ENCODE assay signal across 9 cellular contexts in genomic region chr14:68546839-68547238, GRCh38.
DNase-seq lines count a peak whose midpoint lies in the region; ATAC-seq, FAIRE-seq and TF ChIP-seq lines count a peak whose summit lies in the region.
"Had no signal": no experiment of that assay in that cellular context is flagged by ENCODE, and none has a peak within 500 bp of the region (broad histone marks: within the 10 kb centered on the region; RNA-seq: fewer than 3 reads in every experiment).

No MANE protein-coding gene starts in this region.

- peak overlapping the region; percentile 98 for H4K8ac ChIP-seq in IMR-90 (ENCODE audit: low read depth in 2 of 2, low read length in 2 of 2)

- no peaks in the 10 kb centered on the region for H3K4me1 Mint-ChIP-seq in T-cell

- H3K9me3 ChIP-seq in IMR-90 (ENCODE audit: control insufficient read depth, insufficient read depth, low read length) (no peaks in the 10 kb centered on the region), lower lobe of right lung (no peaks in the 10 kb centered on the region), thymus (ENCODE audit: control insufficient read depth) (no peaks in the 10 kb centered on the region)

- peak overlapping the region; percentile 100 for H2AK5ac ChIP-seq in IMR-90 (ENCODE audit: low read depth, low read length)

- peak overlapping the region; percentile 95 for H4K5ac ChIP-seq in IMR-90 (ENCODE audit: low read depth, low read length)

- peak overlapping the region; percentile 99 for H3K14ac ChIP-seq in IMR-90 (replicated peaks; ENCODE audit: low read depth, low read length)

- peak overlapping the region; percentile 100 for H2BK20ac ChIP-seq in IMR-90 (ENCODE audit: low read depth, low read length)

- no peaks in the 10 kb centered on the region for H3K27me3 ChIP-seq in IMR-90 (ENCODE audit: control insufficient read depth, insufficient read depth, low read length)
- H3K27me3 ChIP-seq in lower lobe of right lung (ENCODE audit: low read depth) = no peaks in the 10 kb centered on the region
- no peaks in the 10 kb centered on the region for H3K27me3 ChIP-seq in thymus (ENCODE audit: control insufficient read depth, insufficient read depth)

- DNase-seq in IMR-90 = peak; percentile 88
- peak; percentile 87 for DNase-seq in choroid plexus epithelial cell (ENCODE audit: low read depth)
- DNase-seq in lower lobe of right lung = no peak
- no peak for DNase-seq in HTR-8/SVneo (ENCODE audit: insufficient read length, low spot score)
- no peak for DNase-seq in NCI-H345 treated with DMSO at 0.1 percent for 48 hours (lab: John Stamatoyannopoulos, UW; ENCODE audit: unreplicated experiment)
- no peak for DNase-seq in NCI-H2081 (lab: John Stamatoyannopoulos, UW)
- DNase-seq in T-cell = no peak
- DNase-seq: NCI-H2171 treated with DMSO at 0.1 percent for 48 hours had no signal

- peak overlapping the region; percentile 66; the same call in 1 of the 2 replicates for H3K9ac ChIP-seq in IMR-90 (ENCODE audit: low read depth, low read length)

- peak overlapping the region; percentile 100 for H2BK120ac ChIP-seq in IMR-90 (ENCODE audit: low read depth, low read length)

- H3K56ac ChIP-seq in IMR-90 (ENCODE audit: extremely low read depth, insufficient read depth, low read length) = peak overlapping the region; percentile 97

- peak overlapping the region; percentile 92 for H2BK5ac ChIP-seq in IMR-90 (ENCODE audit: low read depth, low read length, poor library complexity, severe bottlenecking)

- TF ChIP-seq POLR2A in IMR-90 (IDR thresholded peaks at IDR 0.05; ENCODE audit: low read depth, low read length) = no peak

- H3K27me3 Mint-ChIP-seq in T-cell = no peaks in the 10 kb centered on the region

- intact Hi-C loops in IMR-90 (cut with micrococcal nuclease) = loop anchor here (5.0 to 10.0 kb wide), 4 partner anchors 108 to 605 kb away; no protein-coding TSS in a partner anchor
- intact Hi-C loops in lower lobe of right lung (cut with DNase I) = no loop called here

- peaks cover 31% of the 10 kb centered on the region for H3K9me1 ChIP-seq in IMR-90 (ENCODE audit: insufficient read depth, low read length)

- ATAC-seq in IMR-90 (ENCODE audit: low read depth) (no peak), lower lobe of right lung (no peak), T-cell (replicated peaks in 1 of 4) (no peak)

- dilution Hi-C loops in IMR-90 (cut with HindIII; ENCODE audit: low sequenced_read_pairs, unreplicated experiment) = no loop called here

- TF ChIP-seq CTCF in IMR-90 (conservative IDR thresholded peaks at IDR 0.05; ENCODE audit: low read depth, low read length) (no peak), choroid plexus epithelial cell (conservative IDR thresholded peaks at IDR 0.05; ENCODE audit: low read depth, low read length) (no peak), lower lobe of right lung (IDR thresholded peaks at IDR 0.05) (no peak)

- no peak overlapping the region for H3K27ac Mint-ChIP-seq in T-cell

- H2BK15ac ChIP-seq in IMR-90 (ENCODE audit: low read depth, low read length) = peak overlapping the region; percentile 100

- H3K4ac ChIP-seq in IMR-90 (ENCODE audit: low read depth, low read length) = peak overlapping the region; percentile 100

- peak overlapping the region; percentile 85 for H2AK9ac ChIP-seq in IMR-90 (replicated peaks; ENCODE audit: low read depth, low read length, poor library complexity)

- WGBS in IMR-90 (ENCODE audit: extremely low coverage in 2 of 2, insufficient read length in 1 of 2), 2 experiments = 82% methylated on average over 4 of the region's 5 CpGs; no CpG with 5 or more reads in 1 of the 2 experiments
- WGBS in thymus = 98% methylated on average over 5 of the region's 5 CpGs

- peak overlapping the region; percentile 70 for H2AFZ ChIP-seq in IMR-90 (replicated peaks; ENCODE audit: low read length, poor library complexity)

- no peaks in the 10 kb centered on the region for H3K36me3 ChIP-seq in IMR-90 (ENCODE audit: control insufficient read depth, insufficient read depth, low read length)
- H3K36me3 ChIP-seq in lower lobe of right lung = no peaks in the 10 kb centered on the region
- no peaks in the 10 kb centered on the region for H3K36me3 ChIP-seq in thymus (ENCODE audit: control insufficient read depth, insufficient read depth)

- CTCF ChIA-PET in IMR-90 (lab: Yijun Ruan, JAX) (interaction anchor here (0.8 kb wide), 1 partner anchor 298 kb away, joined by 4 read pairs; no protein-coding TSS in a partner anchor), T-cell (lab: Charles Lee) (no interaction called here)

- no peaks in the 10 kb centered on the region for H3K9me3 Mint-ChIP-seq in T-cell

- H3K27ac ChIP-seq in IMR-90 (ENCODE audit: insufficient read depth, low read length) (peak overlapping the region; percentile 95), lower lobe of right lung (peak overlapping the region; percentile 86), thymus (ENCODE audit: low read depth) (peak overlapping the region; percentile 76)

- no peak overlapping the region for H3K4me3 Mint-ChIP-seq in T-cell

- H3K36me3 Mint-ChIP-seq in T-cell = peaks cover 10% of the 10 kb centered on the region

- H4K91ac ChIP-seq in IMR-90 (ENCODE audit: insufficient read depth, low read depth, low read length) = peak overlapping the region; percentile 100

- POLR2A ChIA-PET in IMR-90 (lab: Charles Lee; ENCODE audit: unreplicated experiment) (interaction anchor here (0.6 to 0.7 kb wide), 2 partner anchors 246 to 876 kb away, joined by 3 to 5 read pairs; no protein-coding TSS in a partner anchor), T-cell (lab: Charles Lee) (no interaction called here)

- peaks cover 0 to 22% of the 10 kb centered on the region in 2 experiments; a peak in 2 of 4 replicates for H3K79me1 ChIP-seq in IMR-90 (ENCODE audit: low read depth in 1 of 2, low read length in 2 of 2)

- H3K18ac ChIP-seq in IMR-90 (ENCODE audit: low read depth, low read length) = peak overlapping the region; percentile 98

- H4K20me1 ChIP-seq in IMR-90 (ENCODE audit: insufficient read depth, low read length) = no peaks in the 10 kb centered on the region

- TF ChIP-seq RAD21 in IMR-90 (IDR thresholded peaks at IDR 0.05; ENCODE audit: low read length) = peak; percentile 13; the same call in 1 of the 2 replicates

- in situ Hi-C loops in IMR-90 (cut with MboI; ENCODE audit: low sequenced_read_pairs) = no loop called here

- H3K4me2 ChIP-seq in IMR-90 (ENCODE audit: low read depth, low read length) = peak overlapping the region; percentile 13; the same call in 1 of the 2 replicates

- H3K4me1 ChIP-seq in IMR-90 (ENCODE audit: control insufficient read depth, insufficient read depth, low read length) (peaks cover 45% of the 10 kb centered on the region), lower lobe of right lung (peaks cover 64% of the 10 kb centered on the region), thymus (ENCODE audit: control insufficient read depth, insufficient read depth, low read length) (peaks cover 2% of the 10 kb centered on the region)

- no peak for FAIRE-seq in HTR-8/SVneo (lab: Jason Lieb, UNC)

- no peak overlapping the region for H3K4me3 ChIP-seq in IMR-90 (ENCODE audit: insufficient read depth, low read depth, low read length)
- H3K4me3 ChIP-seq in choroid plexus epithelial cell (ENCODE audit: low read depth, low read length) = no peak overlapping the region
- H3K4me3 ChIP-seq in lower lobe of right lung = no peak overlapping the region
- H3K4me3 ChIP-seq in thymus (ENCODE audit: low read length) = no peak overlapping the region

- peak overlapping the region; percentile 94 for H3K23ac ChIP-seq in IMR-90 (ENCODE audit: low read depth, low read length)

- BruUV-seq in IMR-90 (replicated peaks; lab: Mats Ljungman, UMichigan) = no TSS peak

TF ChIP-seq in IMR-90, 13 proteins besides CTCF, POLR2A, EP300 and RAD21:
- TF ChIP-seq MXI1 (IDR thresholded peaks at IDR 0.05; ENCODE audit: borderline replicate concordance, low read depth, low read length) (no peak), FOS (IDR thresholded peaks at IDR 0.05; ENCODE audit: low read depth, low read length) (0 out of 2 replicates have a peak, but pooled peaks have one; percentile 5), RCOR1 (IDR thresholded peaks at IDR 0.05; ENCODE audit: insufficient replicate concordance, low read length) (no peak), MAFK (IDR thresholded peaks at IDR 0.05; ENCODE audit: low read depth, low read length) (no peak), NFE2L2 (IDR thresholded peaks at IDR 0.05; ENCODE audit: low read depth, low read length) (no peak), SMC3 (IDR thresholded peaks at IDR 0.05; ENCODE audit: low read depth, low read length) (no peak), USF2 (IDR thresholded peaks at IDR 0.05; ENCODE audit: low read depth, low read length) (peak; percentile 55), MAZ (IDR thresholded peaks at IDR 0.05; ENCODE audit: borderline replicate concordance, low read depth, low read length) (no peak), BHLHE40 (IDR thresholded peaks at IDR 0.05; ENCODE audit: low read depth, low read length) (peak; percentile 73), ELK1 (IDR thresholded peaks at IDR 0.05; ENCODE audit: borderline replicate concordance, low read depth, low read length) (no peak), RFX5 (IDR thresholded peaks at IDR 0.05; ENCODE audit: low read depth, low read length) (no peak), CHD1 (IDR thresholded peaks at IDR 0.05; ENCODE audit: low read depth, low read length) (no peak), CEBPB (IDR thresholded peaks at IDR 0.05; ENCODE audit: low read depth, low read length) (peak; percentile 88)
TF ChIP-seq in IMR-90: peak in this region for 4.

Comparison
In these comparisons a context has a peak if more than half of its experiments do, and no peak if none do; other contexts are left out.
1. DNase-seq: peak in IMR-90 (single experiment) and choroid plexus epithelial cell (single experiment); none in lower lobe of right lung (single experiment), HTR-8/SVneo (single experiment), NCI-H345 treated with DMSO at 0.1 percent for 48 hours (single experiment), NCI-H2081 (0 of 2) and T-cell (0 of 34).
2. Peak in every context shown above with its lines, with median percentiles within 50 percentile points of each other: H3K27ac ChIP-seq.